In the genomic region with DNA sequence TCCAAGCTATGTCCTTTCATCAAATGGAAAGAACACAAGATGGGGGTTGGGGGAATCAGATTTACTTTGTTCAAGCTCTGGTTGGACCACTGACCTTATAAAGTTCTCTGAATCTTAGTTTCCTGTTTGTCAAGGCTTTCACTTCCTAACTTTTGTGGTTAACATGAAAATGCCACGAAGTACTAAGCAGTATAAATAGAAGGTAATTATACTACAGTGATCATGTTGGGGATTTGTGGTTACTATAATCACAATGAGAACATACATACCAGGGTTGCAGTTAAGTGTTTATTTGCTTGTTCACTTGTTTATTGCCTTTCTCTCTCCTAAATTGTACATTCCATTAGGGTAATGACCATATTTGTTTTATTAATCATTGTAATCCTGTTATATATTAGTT, we compare ENCODE assay signal across 8 cellular contexts. TPM values are rescaled to one million over a fixed set of nuclear protein-coding genes. Genes with fewer than 3 reads are reported as not detected.
DNase-seq lines count a peak whose midpoint lies in the region; ATAC-seq and TF ChIP-seq lines count a peak whose summit lies in the region.

No MANE protein-coding gene starts in this region.

- H3K9me3 ChIP-seq in CD8-positive, alpha-beta T cell (ENCODE audit: low read length) = no peaks in the 10 kb centered on the region
- no peaks in the 10 kb centered on the region for H3K9me3 ChIP-seq in colonic mucosa

- no peaks in the 10 kb centered on the region for H3K36me3 ChIP-seq in CD8-positive, alpha-beta T cell (ENCODE audit: insufficient read depth, low read length)
- no peaks in the 10 kb centered on the region for H3K36me3 ChIP-seq in colonic mucosa

- no peak overlapping the region for H3K4me3 ChIP-seq in CD8-positive, alpha-beta T cell (ENCODE audit: low read depth, low read length)
- no peak overlapping the region for H3K4me3 ChIP-seq in colonic mucosa

- POLR2A ChIA-PET in CD8-positive, alpha-beta T cell (lab: Charles Lee) = interaction anchor here (1.5 kb wide), 1 partner anchor 53 kb away, joined by 3 read pairs; the partner anchor contains the start of gene SPRY1

- no peak for TF ChIP-seq CTCF in CD8-positive, alpha-beta T cell (IDR thresholded peaks at IDR 0.05)
- TF ChIP-seq CTCF in colonic mucosa (IDR thresholded peaks at IDR 0.05) = no peak

- H3K4me1 Mint-ChIP-seq in CD8-positive, alpha-beta T cell (ENCODE audit: low read depth) = peaks cover 24% of the 10 kb centered on the region

- DNase-seq in CD8-positive, alpha-beta T cell = no peak
- DNase-seq in HT1080 (ENCODE audit: low read depth) (peak; percentile 24), cerebellar cortex (ENCODE audit: low spot score) (peak; percentile 48), putamen (ENCODE audit: low spot score) (no peak), colonic mucosa (no peak), NCI-H1092 (lab: John Stamatoyannopoulos, UW) (no peak), NCI-H1092 treated with DMSO at 0.1 percent for 48 hours (lab: John Stamatoyannopoulos, UW) (no peak)

- H3K36me3 Mint-ChIP-seq in CD8-positive, alpha-beta T cell = no peaks in the 10 kb centered on the region

- no peaks in the 10 kb centered on the region for H3K27me3 Mint-ChIP-seq in CD8-positive, alpha-beta T cell (ENCODE audit: low read depth)

- CTCF ChIA-PET in CD8-positive, alpha-beta T cell (lab: Charles Lee) = interaction anchor here (1.4 kb wide), 1 partner anchor 29 kb away, joined by 3 read pairs; no protein-coding TSS in a partner anchor

- H3K9ac ChIP-seq in colonic mucosa (ENCODE audit: low read depth in 2 of 2, low read length in 2 of 2) = no peak overlapping the region

- H3K9me3 Mint-ChIP-seq in CD8-positive, alpha-beta T cell = no peaks in the 10 kb centered on the region

- H3K27ac ChIP-seq in CD8-positive, alpha-beta T cell (ENCODE audit: low read depth, low read length) = no peak overlapping the region
- no peak overlapping the region for H3K27ac ChIP-seq in colonic mucosa

- peak; percentile 48 for ATAC-seq in CD8-positive, alpha-beta T cell
- peak; percentile 84 for ATAC-seq in GM21528 (IDR thresholded peaks at IDR 0.05; ENCODE audit: low FRiP score, unreplicated experiment)

- no peak overlapping the region for H3K27ac Mint-ChIP-seq in CD8-positive, alpha-beta T cell

- H3K4me1 ChIP-seq in CD8-positive, alpha-beta T cell (ENCODE audit: insufficient read depth, low read length) = peaks cover 9% of the 10 kb centered on the region
- H3K4me1 ChIP-seq in colonic mucosa = no peaks in the 10 kb centered on the region

- no peaks in the 10 kb centered on the region for H3K27me3 ChIP-seq in CD8-positive, alpha-beta T cell (ENCODE audit: insufficient read depth, low read length)
- H3K27me3 ChIP-seq in colonic mucosa = no peaks in the 10 kb centered on the region

- H3K4me3 Mint-ChIP-seq in CD8-positive, alpha-beta T cell = no peak overlapping the region

- intact Hi-C loops in CD8-positive, alpha-beta T cell (cut with DNase I, micrococcal nuclease) = no loop called here
- intact Hi-C loops in colonic mucosa (cut with DNase I) = no loop called here

RNA-seq across cellular contexts. Expression of gene SPRY1, which starts 53.2 kb away (rescaled TPM):
- 10 to 100 TPM; 65.8 to 66.1 TPM for total RNA-seq in CD8-positive, alpha-beta T cell
- 0.60 and 0.66 TPM in 2 replicates for total RNA-seq in HT1080 (2014; rRNA removed; shearing (Covaris generic))
- polyA plus RNA-seq in HT1080 (2015; cell fraction: cytosol; rRNA removed) = 0.60 and 2.5 TPM in 2 replicates
- polyA plus RNA-seq in HT1080 (2015; cell fraction: nucleus; rRNA removed) = 0.38 and 0.76 TPM in 2 replicates
- 10 to 100 TPM; 23.8 to 34.2 TPM for total RNA-seq in colonic mucosa

Comparison
In these comparisons a context has a peak if more than half of its experiments do, and no peak if none do; other contexts are left out.
1. DNase-seq: peak in HT1080 (single experiment) and cerebellar cortex (single experiment); none in CD8-positive, alpha-beta T cell (0 of 7), putamen (single experiment), colonic mucosa (single experiment), NCI-H1092 (single experiment) and NCI-H1092 treated with DMSO at 0.1 percent for 48 hours (single experiment).
2. RNA of gene SPRY1, which starts 53.2 kb away (total RNA-seq): 65.8 to 66.1 TPM in CD8-positive, alpha-beta T cell and 23.8 to 34.2 TPM in colonic mucosa; 0.60 to 0.66 TPM in HT1080; every median in the first group is over 10 times any median in the second.